In genomic region chr22:31943206-31943975, GRCh38 we compare ENCODE assay signal across 8 cellular contexts. TPM values are rescaled to one million over a fixed set of nuclear protein-coding genes. Genes with fewer than 3 reads are reported as not detected.
DNase-seq lines count a peak whose midpoint lies in the region; ATAC-seq and TF ChIP-seq lines count a peak whose summit lies in the region.

No MANE protein-coding gene starts in this region.

- H3K4me1 Mint-ChIP-seq in Caco-2 (ENCODE audit: low read depth, unreplicated experiment) = no peaks in the 10 kb centered on the region

- H3K4me2 ChIP-seq in PC-3 (ENCODE audit: low read length) = peak overlapping the region; percentile 83

- H3K9ac ChIP-seq in PC-3 (ENCODE audit: low read length) = peak overlapping the region; percentile 81

- H3K36me3 Mint-ChIP-seq in Caco-2 (ENCODE audit: insufficient read depth, unreplicated experiment) = peaks cover 22% of the 10 kb centered on the region

- no peak for ATAC-seq in PC-3
- no peak for ATAC-seq in GM19463 (IDR thresholded peaks at IDR 0.05; ENCODE audit: unreplicated experiment)

- 41 to 43% methylated on average over 15 of the region's 15 CpGs for WGBS in esophagus, 2 donors

- H3K4me1 ChIP-seq in Caco-2 (peaks cover 9% of the 10 kb centered on the region; the same call in 1 of the 2 replicates), PC-3 (ENCODE audit: insufficient read depth, low read length) (peaks cover 20% of the 10 kb centered on the region), esophagus (ENCODE audit: control insufficient read depth in 2 of 2, insufficient read depth in 2 of 2, low read length in 1 of 2) (no peaks in the 10 kb centered on the region)

- peak overlapping the region; percentile 76 for H2AFZ ChIP-seq in PC-3 (ENCODE audit: low read length)

- peak overlapping the region; percentile 88 for H3K4me3 ChIP-seq in Caco-2 (ENCODE audit: low read depth, low read length)
- H3K4me3 ChIP-seq in PC-3 (ENCODE audit: low read length) = peak overlapping the region; percentile 65
- peak overlapping the region; percentile 87 to 88 for H3K4me3 ChIP-seq in esophagus (ENCODE audit: low read depth in 1 of 2, low read length in 2 of 2)

- H3F3A ChIP-seq in PC-3 (ENCODE audit: low read length, unreplicated experiment) = no peaks in the 10 kb centered on the region

- peak overlapping the region; percentile 88 for H3K27ac Mint-ChIP-seq in Caco-2 (ENCODE audit: unreplicated experiment)

- no peaks in the 10 kb centered on the region for H3K9me3 Mint-ChIP-seq in Caco-2 (ENCODE audit: unreplicated experiment)

- CTCF ChIA-PET in Caco-2 (lab: Charles Lee) = no interaction called here
- CTCF ChIA-PET in PC-3 (lab: Charles Lee) = no interaction called here

- BruUV-seq in Caco-2 (replicated peaks; lab: Mats Ljungman, UMichigan) = TSS peak; percentile 72
- BruUV-seq in PC-3 (replicated peaks; lab: Mats Ljungman, UMichigan) = TSS peak; percentile 49

- no peak overlapping the region for H3K4me3 Mint-ChIP-seq in Caco-2 (ENCODE audit: unreplicated experiment)

- H3K27ac ChIP-seq in PC-3 (ENCODE audit: low read length) = peak overlapping the region; percentile 80
- H3K27ac ChIP-seq in esophagus (ENCODE audit: low read depth in 2 of 2, low read length in 1 of 2) = peak overlapping the region; percentile 91 to 97

- no peaks in the 10 kb centered on the region for H3K27me3 Mint-ChIP-seq in Caco-2 (ENCODE audit: insufficient read depth, unreplicated experiment)

- no peaks in the 10 kb centered on the region for H3K9me2 ChIP-seq in PC-3 (replicated peaks; ENCODE audit: low read length)

- H4K20me1 ChIP-seq in PC-3 (ENCODE audit: low read length) = peaks cover 27% of the 10 kb centered on the region

- peaks cover 37% of the 10 kb centered on the region for H3K79me2 ChIP-seq in PC-3 (ENCODE audit: low read length)

- POLR2A ChIA-PET in Caco-2 (lab: Charles Lee) = interaction anchor here (0.6 kb wide), 1 partner anchor 321 kb away, joined by 3 read pairs; no protein-coding TSS in a partner anchor
- POLR2A ChIA-PET in PC-3 (lab: Charles Lee; ENCODE audit: unreplicated experiment) = no interaction called here

- H3K36me3 ChIP-seq in Caco-2 (ENCODE audit: control insufficient read depth, insufficient read depth, low read length) (peaks cover 2% of the 10 kb centered on the region; the same call in 1 of the 2 replicates), PC-3 (ENCODE audit: low read depth, low read length) (peaks cover 11% of the 10 kb centered on the region), esophagus (ENCODE audit: control insufficient read depth in 2 of 2, insufficient read depth in 2 of 2, low read length in 1 of 2) (no peaks in the 10 kb centered on the region)

- H3K27me3 ChIP-seq in Caco-2 (replicated peaks; ENCODE audit: control insufficient read depth, insufficient read depth, low read length) (no peaks in the 10 kb centered on the region), PC-3 (ENCODE audit: low read length) (no peaks in the 10 kb centered on the region), esophagus (ENCODE audit: control insufficient read depth in 1 of 2, insufficient read depth in 2 of 2, low read length in 2 of 2) (no peaks in the 10 kb centered on the region)

- H3K9me3 ChIP-seq in Caco-2 (no peaks in the 10 kb centered on the region), PC-3 (ENCODE audit: low read length) (no peaks in the 10 kb centered on the region), esophagus (ENCODE audit: control insufficient read depth in 2 of 2, insufficient read depth in 1 of 2, low read depth in 1 of 2, low read length in 1 of 2) (no peaks in the 10 kb centered on the region)

- no peak for TF ChIP-seq CTCF in Caco-2 (IDR thresholded peaks at IDR 0.05; ENCODE audit: insufficient read depth in 1 of 2, low read depth in 1 of 2, low read length in 1 of 2, severe bottlenecking in 1 of 2, unreplicated experiment in 1 of 2)
- TF ChIP-seq CTCF in PC-3 (conservative IDR thresholded peaks at IDR 0.05; ENCODE audit: low read depth, low read length) = no peak

- DNase-seq in Caco-2 (no peak), PC-3 (no peak), posterior vena cava (ENCODE audit: low spot score) (peak; percentile 76), 8988T (no peak), NCI-H2227 (lab: John Stamatoyannopoulos, UW; ENCODE audit: unreplicated experiment) (no peak)
- no peak for DNase-seq in activated CD4-positive, alpha-beta T cell treated with anti-CD3 and anti-CD28 coated beads for 1 hour

- intact Hi-C loops in Caco-2 (cut with micrococcal nuclease; ENCODE audit: unreplicated experiment) = no loop called here
- intact Hi-C loops in PC-3 (cut with micrococcal nuclease) = no loop called here
- intact Hi-C loops in posterior vena cava (cut with DNase I) = no loop called here

RNA-seq across cellular contexts. Expression of gene YWHAH, which starts 0.9 kb away (rescaled TPM):
- total RNA-seq in Caco-2 (2022) = 128 and 135 TPM in 2 replicates
- total RNA-seq in PC-3 (2014; rRNA removed) = 75.0 and 95.7 TPM in 2 replicates
- 10 to 100 TPM; 47.7 to 53.4 TPM for polyA plus RNA-seq in esophagus
- total RNA-seq in posterior vena cava = 100 to 1,000 TPM; 425 to 833 TPM
